In the genomic region with DNA sequence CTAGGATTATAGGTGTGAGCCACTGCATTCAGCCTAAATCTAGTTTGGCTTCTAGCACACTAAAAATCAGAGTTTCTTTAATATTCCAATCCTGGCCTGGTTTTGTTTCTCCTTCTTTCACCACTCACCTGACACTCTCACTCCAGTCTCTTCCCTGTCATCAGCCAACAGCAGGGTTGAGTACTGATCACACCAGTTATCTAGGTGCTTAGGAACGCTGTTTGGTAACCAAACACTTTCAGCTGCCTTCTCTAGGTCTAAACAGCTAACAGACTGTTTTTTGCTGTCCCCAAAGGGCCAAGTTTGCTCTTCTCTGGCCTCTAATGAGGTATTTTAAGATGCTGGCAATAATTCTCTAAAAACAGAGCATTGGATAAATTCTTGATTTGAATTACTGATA, we compare ENCODE assay signal across 1 cellular context.
TF ChIP-seq lines count a peak whose summit lies in the region.

No MANE protein-coding gene starts in this region.

TF ChIP-seq in H1, 55 proteins besides CTCF, POLR2A, EP300 and RAD21:
- TF ChIP-seq CBX8 (IDR thresholded peaks at IDR 0.05; ENCODE audit: borderline replicate concordance, low read depth, low read length), result no peak
- TF ChIP-seq, protein P1, sequence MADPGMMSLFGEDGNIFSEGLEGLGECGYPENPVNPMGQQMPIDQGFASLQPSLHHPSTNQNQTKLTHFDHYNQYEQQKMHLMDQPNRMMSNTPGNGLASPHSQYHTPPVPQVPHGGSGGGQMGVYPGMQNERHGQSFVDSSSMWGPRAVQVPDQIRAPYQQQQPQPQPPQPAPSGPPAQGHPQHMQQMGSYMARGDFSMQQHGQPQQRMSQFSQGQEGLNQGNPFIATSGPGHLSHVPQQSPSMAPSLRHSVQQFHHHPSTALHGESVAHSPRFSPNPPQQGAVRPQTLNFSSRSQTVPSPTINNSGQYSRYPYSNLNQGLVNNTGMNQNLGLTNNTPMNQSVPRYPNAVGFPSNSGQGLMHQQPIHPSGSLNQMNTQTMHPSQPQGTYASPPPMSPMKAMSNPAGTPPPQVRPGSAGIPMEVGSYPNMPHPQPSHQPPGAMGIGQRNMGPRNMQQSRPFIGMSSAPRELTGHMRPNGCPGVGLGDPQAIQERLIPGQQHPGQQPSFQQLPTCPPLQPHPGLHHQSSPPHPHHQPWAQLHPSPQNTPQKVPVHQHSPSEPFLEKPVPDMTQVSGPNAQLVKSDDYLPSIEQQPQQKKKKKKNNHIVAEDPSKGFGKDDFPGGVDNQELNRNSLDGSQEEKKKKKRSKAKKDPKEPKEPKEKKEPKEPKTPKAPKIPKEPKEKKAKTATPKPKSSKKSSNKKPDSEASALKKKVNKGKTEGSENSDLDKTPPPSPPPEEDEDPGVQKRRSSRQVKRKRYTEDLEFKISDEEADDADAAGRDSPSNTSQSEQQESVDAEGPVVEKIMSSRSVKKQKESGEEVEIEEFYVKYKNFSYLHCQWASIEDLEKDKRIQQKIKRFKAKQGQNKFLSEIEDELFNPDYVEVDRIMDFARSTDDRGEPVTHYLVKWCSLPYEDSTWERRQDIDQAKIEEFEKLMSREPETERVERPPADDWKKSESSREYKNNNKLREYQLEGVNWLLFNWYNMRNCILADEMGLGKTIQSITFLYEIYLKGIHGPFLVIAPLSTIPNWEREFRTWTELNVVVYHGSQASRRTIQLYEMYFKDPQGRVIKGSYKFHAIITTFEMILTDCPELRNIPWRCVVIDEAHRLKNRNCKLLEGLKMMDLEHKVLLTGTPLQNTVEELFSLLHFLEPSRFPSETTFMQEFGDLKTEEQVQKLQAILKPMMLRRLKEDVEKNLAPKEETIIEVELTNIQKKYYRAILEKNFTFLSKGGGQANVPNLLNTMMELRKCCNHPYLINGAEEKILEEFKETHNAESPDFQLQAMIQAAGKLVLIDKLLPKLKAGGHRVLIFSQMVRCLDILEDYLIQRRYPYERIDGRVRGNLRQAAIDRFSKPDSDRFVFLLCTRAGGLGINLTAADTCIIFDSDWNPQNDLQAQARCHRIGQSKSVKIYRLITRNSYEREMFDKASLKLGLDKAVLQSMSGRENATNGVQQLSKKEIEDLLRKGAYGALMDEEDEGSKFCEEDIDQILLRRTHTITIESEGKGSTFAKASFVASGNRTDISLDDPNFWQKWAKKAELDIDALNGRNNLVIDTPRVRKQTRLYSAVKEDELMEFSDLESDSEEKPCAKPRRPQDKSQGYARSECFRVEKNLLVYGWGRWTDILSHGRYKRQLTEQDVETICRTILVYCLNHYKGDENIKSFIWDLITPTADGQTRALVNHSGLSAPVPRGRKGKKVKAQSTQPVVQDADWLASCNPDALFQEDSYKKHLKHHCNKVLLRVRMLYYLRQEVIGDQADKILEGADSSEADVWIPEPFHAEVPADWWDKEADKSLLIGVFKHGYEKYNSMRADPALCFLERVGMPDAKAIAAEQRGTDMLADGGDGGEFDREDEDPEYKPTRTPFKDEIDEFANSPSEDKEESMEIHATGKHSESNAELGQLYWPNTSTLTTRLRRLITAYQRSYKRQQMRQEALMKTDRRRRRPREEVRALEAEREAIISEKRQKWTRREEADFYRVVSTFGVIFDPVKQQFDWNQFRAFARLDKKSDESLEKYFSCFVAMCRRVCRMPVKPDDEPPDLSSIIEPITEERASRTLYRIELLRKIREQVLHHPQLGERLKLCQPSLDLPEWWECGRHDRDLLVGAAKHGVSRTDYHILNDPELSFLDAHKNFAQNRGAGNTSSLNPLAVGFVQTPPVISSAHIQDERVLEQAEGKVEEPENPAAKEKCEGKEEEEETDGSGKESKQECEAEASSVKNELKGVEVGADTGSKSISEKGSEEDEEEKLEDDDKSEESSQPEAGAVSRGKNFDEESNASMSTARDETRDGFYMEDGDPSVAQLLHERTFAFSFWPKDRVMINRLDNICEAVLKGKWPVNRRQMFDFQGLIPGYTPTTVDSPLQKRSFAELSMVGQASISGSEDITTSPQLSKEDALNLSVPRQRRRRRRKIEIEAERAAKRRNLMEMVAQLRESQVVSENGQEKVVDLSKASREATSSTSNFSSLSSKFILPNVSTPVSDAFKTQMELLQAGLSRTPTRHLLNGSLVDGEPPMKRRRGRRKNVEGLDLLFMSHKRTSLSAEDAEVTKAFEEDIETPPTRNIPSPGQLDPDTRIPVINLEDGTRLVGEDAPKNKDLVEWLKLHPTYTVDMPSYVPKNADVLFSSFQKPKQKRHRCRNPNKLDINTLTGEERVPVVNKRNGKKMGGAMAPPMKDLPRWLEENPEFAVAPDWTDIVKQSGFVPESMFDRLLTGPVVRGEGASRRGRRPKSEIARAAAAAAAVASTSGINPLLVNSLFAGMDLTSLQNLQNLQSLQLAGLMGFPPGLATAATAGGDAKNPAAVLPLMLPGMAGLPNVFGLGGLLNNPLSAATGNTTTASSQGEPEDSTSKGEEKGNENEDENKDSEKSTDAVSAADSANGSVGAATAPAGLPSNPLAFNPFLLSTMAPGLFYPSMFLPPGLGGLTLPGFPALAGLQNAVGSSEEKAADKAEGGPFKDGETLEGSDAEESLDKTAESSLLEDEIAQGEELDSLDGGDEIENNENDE (IDR thresholded peaks at IDR 0.05; ENCODE audit: insufficient replicate concordance, low read length), result no peak
- no peak for TF ChIP-seq NRF1 (IDR thresholded peaks at IDR 0.05; ENCODE audit: low read depth, low read length)
- no peak for TF ChIP-seq CHD1 (IDR thresholded peaks at IDR 0.05; ENCODE audit: low read depth, low read length)
- TF ChIP-seq TAF7 (optimal IDR thresholded peaks at IDR 0.05; ENCODE audit: borderline replicate concordance, low read depth, low read length), result no peak
